ENCODE assay signal across 17 cellular contexts in genomic region chr13:93079294-93079693, GRCh38.
DNase-seq lines count a peak whose midpoint lies in the region; ATAC-seq and TF ChIP-seq lines count a peak whose summit lies in the region.
"Had no signal": no experiment of that assay in that cellular context is flagged by ENCODE, and none has a peak within 500 bp of the region (broad histone marks: within the 10 kb centered on the region; RNA-seq: fewer than 3 reads in every experiment).

No MANE protein-coding gene starts in this region.

- TF ChIP-seq CTCF in fibroblast of the aortic adventitia (IDR thresholded peaks at IDR 0.05; ENCODE audit: insufficient read depth, low read length) (no peak), natural killer cell (IDR thresholded peaks at IDR 0.05) (no peak)

- ATAC-seq in SK-N-SH treated with all-trans-retinoic acid at 6 μM for 48 hours (peak; percentile 75), natural killer cell (no peak), HG02981 (IDR thresholded peaks at IDR 0.05; ENCODE audit: unreplicated experiment) (no peak)
- ATAC-seq: activated T-cell treated with anti-CD3 and anti-CD28 coated beads, Interleukin-2, amount 50 U/mL, for 4 hours; gastroesophageal sphincter; mucosa of descending colon; T-helper 17 cell had no signal

- no peaks in the 10 kb centered on the region for H3K4me1 Mint-ChIP-seq in natural killer cell
- H3K4me1 Mint-ChIP-seq: B cell, T-helper 17 cell had no signal

- peaks cover 6 to 10% of the 10 kb centered on the region in 2 donors for H3K9me3 Mint-ChIP-seq in natural killer cell
- H3K9me3 Mint-ChIP-seq: activated T-cell treated with anti-CD3 and anti-CD28 coated beads, Interleukin-2, amount 50 U/mL, for 4 hours had no signal

- H3K4me3 ChIP-seq in fibroblast of the aortic adventitia (ENCODE audit: low read depth, low read length) = no peak overlapping the region
- H3K4me3 ChIP-seq: dorsolateral prefrontal cortex, gastroesophageal sphincter, mucosa of descending colon, ovary had no signal

- DNase-seq in AG08395 (ENCODE audit: low spot score) (peak; percentile 10), M059J (ENCODE audit: low read depth) (peak; percentile 1), fibroblast of the aortic adventitia (ENCODE audit: low read depth) (peak; percentile 60), iPS-NIHi11 (ENCODE audit: low spot score) (no peak), natural killer cell (no peak)
- DNase-seq in stimulated activated naive CD4-positive, alpha-beta T cell (lab: John Stamatoyannopoulos, UW) = no peak
- DNase-seq: activated CD4-positive, alpha-beta T cell treated with anti-CD3 and anti-CD28 coated beads for 48 hours; activated T-cell treated with anti-CD3 and anti-CD28 coated beads, Interleukin-2, amount 50 U/mL, for 4 hours; amniotic stem cell; dorsolateral prefrontal cortex; mucosa of descending colon; ovary; T-helper 17 cell had no signal

- intact Hi-C loops in natural killer cell (cut with micrococcal nuclease) = no loop called here

- no peak overlapping the region for H3K27ac Mint-ChIP-seq in natural killer cell
- H3K27ac Mint-ChIP-seq: B cell, T-helper 17 cell had no signal

- no peak overlapping the region for H3K4me3 Mint-ChIP-seq in natural killer cell
- H3K4me3 Mint-ChIP-seq: activated T-cell treated with anti-CD3 and anti-CD28 coated beads, Interleukin-2, amount 50 U/mL, for 4 hours; B cell; T-helper 17 cell had no signal

- H3K36me3 Mint-ChIP-seq in natural killer cell = no peaks in the 10 kb centered on the region

- H3K27me3 Mint-ChIP-seq in natural killer cell (ENCODE audit: low read depth in 2 of 2) = no peaks in the 10 kb centered on the region
- H3K27me3 Mint-ChIP-seq: B cell, T-helper 17 cell had no signal

TF ChIP-seq in SK-N-SH treated with all-trans-retinoic acid at 6 μM for 48 hours, 23 proteins besides CTCF, POLR2A, EP300 and RAD21:
- TF ChIP-seq ISL1 (CRISPR knock-in tag; IDR thresholded peaks at IDR 0.05) (peak; percentile 74), CSDC2 (CRISPR knock-in tag; IDR thresholded peaks at IDR 0.05) (no peak; the same call in 1 of the 2 replicates), ZFP3 (CRISPR knock-in tag; IDR thresholded peaks at IDR 0.05) (peak; percentile 49; the same call in 1 of the 2 replicates)

Comparison
In these comparisons a context has a peak if more than half of its experiments do, and no peak if none do; other contexts are left out.
1. DNase-seq: peak in AG08395 (single experiment), M059J (single experiment) and fibroblast of the aortic adventitia (single experiment); none in stimulated activated naive CD4-positive, alpha-beta T cell (0 of 6), iPS-NIHi11 (single experiment) and natural killer cell (single experiment).